Comparison of ENCODE assay signal across 10 cellular contexts in the genomic region with DNA sequence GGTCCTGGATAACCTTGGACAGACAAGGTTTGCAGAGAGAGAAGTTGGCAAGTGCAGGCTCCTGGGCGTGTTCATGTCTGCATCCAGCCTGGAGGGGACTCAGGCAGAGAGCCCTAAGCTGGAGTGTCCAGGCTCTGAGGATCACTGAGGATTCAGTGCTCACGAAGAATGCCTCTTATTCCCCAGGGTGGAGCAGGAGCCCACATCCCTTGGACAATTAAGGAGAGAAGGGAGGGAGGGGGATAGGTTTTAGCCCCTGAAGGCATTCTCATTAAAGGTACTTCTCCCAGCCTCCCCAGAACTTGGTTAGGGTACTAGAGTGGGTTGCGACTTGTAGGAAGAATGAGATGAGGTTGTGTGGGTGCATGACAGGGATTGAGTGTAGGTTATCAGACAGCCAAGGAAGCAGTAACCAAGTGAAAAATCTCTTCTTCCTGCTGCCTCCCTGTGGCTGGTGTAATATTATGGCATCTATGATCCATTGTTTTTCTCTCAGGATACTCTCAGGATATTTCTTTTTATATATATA. TPM values are rescaled to one million over a fixed set of nuclear protein-coding genes. Genes with fewer than 3 reads are reported as not detected.
DNase-seq lines count a peak whose midpoint lies in the region; ATAC-seq, FAIRE-seq and TF ChIP-seq lines count a peak whose summit lies in the region.
"Had no signal": no experiment of that assay in that cellular context is flagged by ENCODE, and none has a peak within 500 bp of the region (broad histone marks: within the 10 kb centered on the region; RNA-seq: fewer than 3 reads in every experiment).

No MANE protein-coding gene starts in this region.

- peak overlapping the region; percentile 76 for H3K27ac Mint-ChIP-seq in activated naive CD8-positive, alpha-beta T cell treated with anti-CD3 and anti-CD28 coated beads, Interleukin-2, amount 10 ng/mL, durations not matched to agents 7 days and 5 days
- H3K27ac Mint-ChIP-seq in naive thymus-derived CD4-positive, alpha-beta T cell, result peak overlapping the region in 8 of 9 donors; percentile 32 to 93 (median 70)

- H3K36me3 ChIP-seq in liver (ENCODE audit: control insufficient read depth in 4 of 4, insufficient read depth in 3 of 4, low read depth in 1 of 4, low read length in 3 of 4), result no peaks in the 10 kb centered on the region
- no peaks in the 10 kb centered on the region for H3K36me3 ChIP-seq in HepG2 (replicated peaks in 1 of 2; ENCODE audit: control insufficient read depth in 1 of 2, insufficient read depth in 2 of 2, low read length in 2 of 2)
- no peaks in the 10 kb centered on the region for H3K36me3 ChIP-seq in naive thymus-derived CD4-positive, alpha-beta T cell (ENCODE audit: control insufficient read depth in 2 of 3, insufficient read depth in 3 of 3, low read length in 3 of 3)

- BruUV-seq in HepG2 (replicated peaks; lab: Mats Ljungman, UMichigan), result no TSS peak

- H3K4me1 ChIP-seq in liver (ENCODE audit: control insufficient read depth in 4 of 4, insufficient read depth in 4 of 4, low read length in 3 of 4), result peaks cover 0 to 8% (median 5%) of the 10 kb centered on the region in 4 donors
- no peaks in the 10 kb centered on the region for H3K4me1 ChIP-seq in HepG2 (ENCODE audit: insufficient read depth, low read length)
- peaks cover 5 to 37% of the 10 kb centered on the region in 2 donors for H3K4me1 ChIP-seq in naive thymus-derived CD4-positive, alpha-beta T cell (ENCODE audit: control insufficient read depth in 2 of 2, insufficient read depth in 2 of 2, low read length in 2 of 2)

- in situ Hi-C loops in HepG2 (cut with HindIII; ENCODE audit: extremely low pct_ligation_motif_present, low pct_unique_long_range_greater_than_20kb), result no loop called here

- H4K20me1 ChIP-seq in HepG2 (ENCODE audit: insufficient read depth, low read length), result no peaks in the 10 kb centered on the region

- H3K9me3 Mint-ChIP-seq in activated naive CD8-positive, alpha-beta T cell treated with anti-CD3 and anti-CD28 coated beads, Interleukin-2, amount 10 ng/mL, durations not matched to agents 7 days and 5 days, result no peaks in the 10 kb centered on the region
- peaks cover 0 to 1% (median 0%) of the 10 kb centered on the region in 11 donors for H3K9me3 Mint-ChIP-seq in naive thymus-derived CD4-positive, alpha-beta T cell

- H2AFZ ChIP-seq in HepG2 (ENCODE audit: low read length), result no peak overlapping the region

- peak overlapping the region; percentile 83 for H3K4me3 Mint-ChIP-seq in activated naive CD8-positive, alpha-beta T cell treated with anti-CD3 and anti-CD28 coated beads, Interleukin-2, amount 10 ng/mL, durations not matched to agents 7 days and 5 days
- peak overlapping the region; percentile 60 to 91 (median 84) for H3K4me3 Mint-ChIP-seq in naive thymus-derived CD4-positive, alpha-beta T cell

- CTCF ChIA-PET in HepG2 (lab: Yijun Ruan, JAX; ENCODE audit: low intra/inter-chr PET ratio, low total read pairs), result no interaction called here
- CTCF ChIA-PET in naive thymus-derived CD4-positive, alpha-beta T cell (lab: Charles Lee), result no interaction called here

- H3K9me3 ChIP-seq in liver (ENCODE audit: control insufficient read depth in 4 of 4, low read length in 3 of 4), result no peaks in the 10 kb centered on the region
- no peaks in the 10 kb centered on the region for H3K9me3 ChIP-seq in HepG2 (ENCODE audit: low read length)
- no peaks in the 10 kb centered on the region for H3K9me3 ChIP-seq in naive thymus-derived CD4-positive, alpha-beta T cell (ENCODE audit: control insufficient read depth in 2 of 3, low read length in 3 of 3)

- H3K27ac ChIP-seq in liver (ENCODE audit: low read depth in 1 of 2, low read length in 2 of 2) (peak overlapping the region in 1 of 2 donors; percentile 32), HepG2 (ENCODE audit: extremely low read length, insufficient read depth, low read length) (no peak overlapping the region)
- peak overlapping the region; percentile 76 for H3K27ac ChIP-seq in naive thymus-derived CD4-positive, alpha-beta T cell (ENCODE audit: low read depth, low read length)

- H3K27me3 ChIP-seq in liver (ENCODE audit: control insufficient read depth in 4 of 4, insufficient read depth in 4 of 4, low read length in 3 of 4) (no peaks in the 10 kb centered on the region), HepG2 (ENCODE audit: control insufficient read depth in 1 of 2, insufficient read depth in 2 of 2, low read length in 2 of 2) (peaks cover 2 to 42% of the 10 kb centered on the region in 2 experiments; a peak in 4 of 5 replicates)
- no peaks in the 10 kb centered on the region for H3K27me3 ChIP-seq in naive thymus-derived CD4-positive, alpha-beta T cell (ENCODE audit: control insufficient read depth in 2 of 2, insufficient read depth in 2 of 2, low read length in 2 of 2)

- H3K79me2 ChIP-seq in HepG2 (ENCODE audit: insufficient read depth, low read length), result no peaks in the 10 kb centered on the region

- no peak overlapping the region for H3K4me2 ChIP-seq in HepG2 (ENCODE audit: low read depth, low read length)

- H3K4me3 ChIP-seq in liver (ENCODE audit: low read depth in 1 of 3, low read length in 3 of 3) (peak overlapping the region; percentile 23 to 37 (median 30)), HepG2 (replicated peaks in 1 of 3; ENCODE audit: insufficient read depth in 1 of 3, low read depth in 2 of 3, low read length in 3 of 3) (no peak overlapping the region)
- peak overlapping the region; percentile 74 for H3K4me3 ChIP-seq in naive thymus-derived CD4-positive, alpha-beta T cell (ENCODE audit: low read length)

- no peak for ATAC-seq in HepG2
- no peak for ATAC-seq in activated naive CD8-positive, alpha-beta T cell treated with anti-CD3 and anti-CD28 coated beads, Interleukin-2, amount 10 ng/mL, durations not matched to agents 7 days and 5 days (ENCODE audit: low read depth)
- no peak for ATAC-seq in naive thymus-derived CD4-positive, alpha-beta T cell
- no peak for ATAC-seq in HG02610 (IDR thresholded peaks at IDR 0.05; ENCODE audit: unreplicated experiment)
- ATAC-seq in sciatic nerve, result no peak

- H3K4me1 Mint-ChIP-seq in activated naive CD8-positive, alpha-beta T cell treated with anti-CD3 and anti-CD28 coated beads, Interleukin-2, amount 10 ng/mL, durations not matched to agents 7 days and 5 days, result peaks cover 46% of the 10 kb centered on the region
- H3K4me1 Mint-ChIP-seq in naive thymus-derived CD4-positive, alpha-beta T cell, result peaks cover 34 to 71% (median 51%) of the 10 kb centered on the region in 7 donors

- 55% methylated on average over 3 of the region's 3 CpGs for whole genome bisulfite sequencing in liver
- WGBS in HepG2 (ENCODE audit: low lambda C conversion rate), result 2% methylated on average over 3 of the region's 3 CpGs

- no peak for TF ChIP-seq CTCF in liver (IDR thresholded peaks at IDR 0.05; ENCODE audit: low read depth, low read length, missing input control)
- TF ChIP-seq CTCF in HepG2 (CRISPR knock-in tag; IDR thresholded peaks at IDR 0.05), result no peak

- no peaks in the 10 kb centered on the region for H3K36me3 Mint-ChIP-seq in activated naive CD8-positive, alpha-beta T cell treated with anti-CD3 and anti-CD28 coated beads, Interleukin-2, amount 10 ng/mL, durations not matched to agents 7 days and 5 days
- H3K36me3 Mint-ChIP-seq in naive thymus-derived CD4-positive, alpha-beta T cell, result peaks cover 0 to 7% (median 0%) of the 10 kb centered on the region in 5 donors

- H3K9ac ChIP-seq in liver (ENCODE audit: low read depth in 1 of 2, low read length in 2 of 2) (peak overlapping the region in 1 of 2 donors; percentile 59), HepG2 (ENCODE audit: insufficient read depth, low read depth, low read length) (no peak overlapping the region)

- intact Hi-C loops in HepG2 (cut with micrococcal nuclease; ENCODE audit: unreplicated experiment), result no loop called here
- intact Hi-C loops in naive thymus-derived CD4-positive, alpha-beta T cell (cut with micrococcal nuclease), result loop anchor here in 1 of 2 donors (10.0 kb wide), 1 partner anchor 182 kb away; no protein-coding TSS in a partner anchor
- intact Hi-C loops in sciatic nerve (cut with DNase I), result no loop called here

- POLR2A ChIA-PET in HepG2 (lab: Yijun Ruan, JAX), result no interaction called here
- POLR2A ChIA-PET in activated naive CD8-positive, alpha-beta T cell treated with anti-CD3 and anti-CD28 coated beads, Interleukin-2, amount 10 ng/mL, durations not matched to agents 7 days and 5 days (lab: Charles Lee), result interaction anchor here (1.2 to 1.6 kb wide), 2 partner anchors 76 to 182 kb away, joined by 3 read pairs; no protein-coding TSS in a partner anchor
- POLR2A ChIA-PET in naive thymus-derived CD4-positive, alpha-beta T cell (lab: Charles Lee), result interaction anchor here (0.5 kb wide), 1 partner anchor 44 kb away, joined by 3 read pairs; no protein-coding TSS in a partner anchor

- peaks cover 3% of the 10 kb centered on the region for H3K27me3 Mint-ChIP-seq in activated naive CD8-positive, alpha-beta T cell treated with anti-CD3 and anti-CD28 coated beads, Interleukin-2, amount 10 ng/mL, durations not matched to agents 7 days and 5 days
- peaks cover 0 to 11% (median 2%) of the 10 kb centered on the region in 5 donors for H3K27me3 Mint-ChIP-seq in naive thymus-derived CD4-positive, alpha-beta T cell

- no peak for FAIRE-seq in HepG2 (lab: Jason Lieb, UNC)

- TF ChIP-seq EP300 in HepG2 (IDR thresholded peaks at IDR 0.05; ENCODE audit: low read depth in 2 of 2, low read length in 2 of 2) (no peak), HepG2 (CRISPR knock-in tag; IDR thresholded peaks at IDR 0.05; ENCODE audit: borderline replicate concordance) (no peak)

- DNase-seq in HepG2 (ENCODE audit: low spot score) (no peak), sciatic nerve (ENCODE audit: low spot score) (no peak), NCI-H69 (lab: John Stamatoyannopoulos, UW) (no peak)
- DNase-seq in activated naive CD8-positive, alpha-beta T cell treated with anti-CD3 and anti-CD28 coated beads, Interleukin-2, amount 10 ng/mL, durations not matched to agents 7 days and 5 days, result no peak
- no peak for DNase-seq in naive thymus-derived CD4-positive, alpha-beta T cell
- DNase-seq in stimulated activated CD4-positive, alpha-beta T cell treated with anti-CD3 and anti-CD28 coated beads, Interleukin-4, amount 100 ng/mL, for 4 hours, result no peak
- DNase-seq: NCI-H524 treated with DMSO at 0.1 percent for 48 hours, T1000 had no signal

- TF ChIP-seq POLR2A in HepG2 (IDR thresholded peaks at IDR 0.05; ENCODE audit: insufficient read depth in 1 of 2, low read depth in 2 of 2, low read length in 2 of 2), result no peak

- TF ChIP-seq RAD21 in liver (IDR thresholded peaks at IDR 0.05) (no peak), HepG2 (CRISPR knock-in tag; IDR thresholded peaks at IDR 0.05) (no peak)

RNA-seq across cellular contexts. Expression of gene HLA-DPB1, which starts 0.7 kb away (rescaled TPM):
- total RNA-seq in liver (10 to 100 TPM; 23.4 to 24.5 TPM), HepG2 (2016; rRNA removed; fragmentation: Illumina TruSeq; extraction: Trizol) (not detected in 2 replicates), sciatic nerve (138 TPM)
- polyA plus RNA-seq in liver (10 to 100 TPM; 15.5 to 37.8 TPM), HepG2 (2011; rRNA removed) (not detected in 2 replicates)
- not detected in 2 replicates for total RNA-seq in HepG2 (2016; cell fraction: cytosol; rRNA removed; fragmentation: Illumina TruSeq; extraction: Trizol; ENCODE audit: low read depth)
- total RNA-seq in HepG2 (2016; cell fraction: insoluble cytoplasmic fraction; rRNA removed; fragmentation: Illumina TruSeq; extraction: Trizol), result not detected in 2 replicates
- not detected in 2 replicates for total RNA-seq in HepG2 (2016; cell fraction: membrane; rRNA removed; fragmentation: Illumina TruSeq; extraction: Trizol)
- not detected in 2 replicates for total RNA-seq in HepG2 (2016; cell fraction: nucleus; rRNA removed; fragmentation: Illumina TruSeq; extraction: Trizol)
- 0.09 TPM in 1 of 2 replicates, not detected in the other for polyA plus RNA-seq in HepG2 (2011; cell fraction: cytosol; rRNA removed)
- 0.21 and 0.23 TPM in 2 replicates for polyA plus RNA-seq in HepG2 (2011; cell fraction: nucleus; rRNA removed)
- polyA plus RNA-seq in HepG2 (2012), result not detected in 2 replicates
- not detected in 2 replicates for polyA plus RNA-seq in HepG2 (2016; cell fraction: cytosol; fragmentation: Illumina TruSeq; extraction: Trizol; ENCODE audit: low read depth)
- not detected in 2 replicates for polyA plus RNA-seq in HepG2 (2016; cell fraction: insoluble cytoplasmic fraction; fragmentation: Illumina TruSeq; extraction: Trizol; ENCODE audit: low read depth)
- polyA plus RNA-seq in HepG2 (2016; cell fraction: membrane; fragmentation: Illumina TruSeq; extraction: Trizol; ENCODE audit: low read depth), result not detected in 2 replicates
- polyA plus RNA-seq in HepG2 (2016; cell fraction: nucleus; fragmentation: Illumina TruSeq; extraction: Trizol; ENCODE audit: insufficient read depth, low read depth), result not detected in 2 replicates
- polyA minus RNA-seq in HepG2 (2011; rRNA and poly(A)+ RNA removed; ENCODE audit: low replicate concordance), result 0.63 TPM in 1 of 2 replicates, not detected in the other
- polyA minus RNA-seq in HepG2 (2011; cell fraction: cytosol; rRNA and poly(A)+ RNA removed), result not detected in 2 replicates
- polyA minus RNA-seq in HepG2 (2011; cell fraction: nucleus; rRNA and poly(A)+ RNA removed), result not detected in 2 replicates
- 10 to 100 TPM; 43.4 to 44.7 TPM for total RNA-seq in activated naive CD8-positive, alpha-beta T cell treated with anti-CD3 and anti-CD28 coated beads, Interleukin-2, amount 10 ng/mL, durations not matched to agents 7 days and 5 days
- total RNA-seq in naive thymus-derived CD4-positive, alpha-beta T cell, result 100 to 1,000 TPM in 1 of 5 experiments, 10 to 100 TPM in 4; 13.7 to 308 (median 43.3) TPM
- polyA plus RNA-seq in naive thymus-derived CD4-positive, alpha-beta T cell, result 10 to 100 TPM; 24.9 to 87.6 TPM

RNA-seq across cellular contexts. Expression of gene HLA-DPA1, which starts 3.0 kb away (rescaled TPM):
- total RNA-seq in liver, result 10 to 100 TPM; 27.3 to 31.2 TPM
- polyA plus RNA-seq in liver, result 10 to 100 TPM; 12.0 to 49.3 TPM
- not detected in 2 replicates for total RNA-seq in HepG2 (2016; rRNA removed; fragmentation: Illumina TruSeq; extraction: Trizol)
- total RNA-seq in HepG2 (2016; cell fraction: cytosol; rRNA removed; fragmentation: Illumina TruSeq; extraction: Trizol; ENCODE audit: low read depth), result not detected in 2 replicates
- total RNA-seq in HepG2 (2016; cell fraction: insoluble cytoplasmic fraction; rRNA removed; fragmentation: Illumina TruSeq; extraction: Trizol), result not detected in 2 replicates
- not detected in 2 replicates for total RNA-seq in HepG2 (2016; cell fraction: membrane; rRNA removed; fragmentation: Illumina TruSeq; extraction: Trizol)
- total RNA-seq in HepG2 (2016; cell fraction: nucleus; rRNA removed; fragmentation: Illumina TruSeq; extraction: Trizol), result not detected in 2 replicates
- not detected in 2 replicates for polyA plus RNA-seq in HepG2 (2011; rRNA removed)
- polyA plus RNA-seq in HepG2 (2011; cell fraction: cytosol; rRNA removed), result 0.05 and 0.18 TPM in 2 replicates
- polyA plus RNA-seq in HepG2 (2011; cell fraction: nucleus; rRNA removed), result not detected in 2 replicates
- not detected in 2 replicates for polyA plus RNA-seq in HepG2 (2012)
- polyA plus RNA-seq in HepG2 (2016; cell fraction: cytosol; fragmentation: Illumina TruSeq; extraction: Trizol; ENCODE audit: low read depth), result not detected in 2 replicates
- polyA plus RNA-seq in HepG2 (2016; cell fraction: insoluble cytoplasmic fraction; fragmentation: Illumina TruSeq; extraction: Trizol; ENCODE audit: low read depth), result not detected in 2 replicates
- polyA plus RNA-seq in HepG2 (2016; cell fraction: membrane; fragmentation: Illumina TruSeq; extraction: Trizol; ENCODE audit: low read depth), result not detected in 2 replicates
- polyA plus RNA-seq in HepG2 (2016; cell fraction: nucleus; fragmentation: Illumina TruSeq; extraction: Trizol; ENCODE audit: insufficient read depth, low read depth), result not detected in 2 replicates
- polyA minus RNA-seq in HepG2 (2011; rRNA and poly(A)+ RNA removed; ENCODE audit: low replicate concordance), result 0.77 TPM in 1 of 2 replicates, not detected in the other
- polyA minus RNA-seq in HepG2 (2011; cell fraction: cytosol; rRNA and poly(A)+ RNA removed), result not detected in 2 replicates
- polyA minus RNA-seq in HepG2 (2011; cell fraction: nucleus; rRNA and poly(A)+ RNA removed), result not detected in 2 replicates
- 10 to 100 TPM; 35.7 to 39.8 TPM for total RNA-seq in activated naive CD8-positive, alpha-beta T cell treated with anti-CD3 and anti-CD28 coated beads, Interleukin-2, amount 10 ng/mL, durations not matched to agents 7 days and 5 days
- total RNA-seq in naive thymus-derived CD4-positive, alpha-beta T cell, result 100 to 1,000 TPM in 2 of 5 experiments, 10 to 100 TPM in 3; 20.2 to 295 (median 45.6) TPM
- polyA plus RNA-seq in naive thymus-derived CD4-positive, alpha-beta T cell, result 10 to 100 TPM; 21.1 to 67.0 TPM
- total RNA-seq in sciatic nerve, result 141 TPM

Comparison
In these comparisons a context has a peak if more than half of its experiments do, and no peak if none do; other contexts are left out.
1. H3K4me3 ChIP-seq: peak in liver (3 of 3) and naive thymus-derived CD4-positive, alpha-beta T cell (single experiment); none in HepG2 (0 of 3).
2. RNA of gene HLA-DPB1, which starts 0.7 kb away (total RNA-seq): 138 TPM in sciatic nerve (single experiment), 43.4 to 44.7 TPM in activated naive CD8-positive, alpha-beta T cell treated with anti-CD3 and anti-CD28 coated beads, Interleukin-2, amount 10 ng/mL, durations not matched to agents 7 days and 5 days, 13.7 to 308 TPM in naive thymus-derived CD4-positive, alpha-beta T cell and 23.4 to 24.5 TPM in liver; not detected in HepG2; every median in the first group is over 10 times any median in the second.
3. RNA of gene HLA-DPA1, which starts 3.0 kb away (total RNA-seq): 141 TPM in sciatic nerve (single experiment), 20.2 to 295 TPM in naive thymus-derived CD4-positive, alpha-beta T cell, 35.7 to 39.8 TPM in activated naive CD8-positive, alpha-beta T cell treated with anti-CD3 and anti-CD28 coated beads, Interleukin-2, amount 10 ng/mL, durations not matched to agents 7 days and 5 days and 27.3 to 31.2 TPM in liver; not detected in HepG2; every median in the first group is over 10 times any median in the second.